Comparison of ENCODE assay signal across 18 cellular contexts in genomic region chr5:9244417-9244816, GRCh38.
DNase-seq lines count a peak whose midpoint lies in the region; ATAC-seq, FAIRE-seq and TF ChIP-seq lines count a peak whose summit lies in the region.
"Had no signal": no experiment of that assay in that cellular context is flagged by ENCODE, and none has a peak within 500 bp of the region (broad histone marks: within the 10 kb centered on the region; RNA-seq: fewer than 3 reads in every experiment).

No MANE protein-coding gene starts in this region.

- peaks cover 2% of the 10 kb centered on the region for H3K27me3 Mint-ChIP-seq in GM23338 (ENCODE audit: insufficient read depth, low read depth, poor library complexity)
- H3K27me3 Mint-ChIP-seq: CD4-positive, alpha-beta memory T cell; IgD-negative memory B cell had no signal

- BruUV-seq in GM12878 (replicated peaks; lab: Mats Ljungman, UMichigan) = no TSS peak

- POLR2A ChIA-PET in HEK293 (lab: Yijun Ruan, JAX) (no interaction called here), GM12878 (lab: Charles Lee) (no interaction called here)

- SMC1A ChIA-PET in GM12878 (lab: Charles Lee; ENCODE audit: uncharacterized antibody, unreplicated experiment) = interaction anchor here (0.9 kb wide), 1 partner anchor 13 kb away, joined by 3 read pairs; no protein-coding TSS in a partner anchor

- H3K4me3 ChIP-seq in GM23338 (no peak overlapping the region), HEK293 (ENCODE audit: low read depth, low read length) (no peak overlapping the region), GM12878 (no peak overlapping the region), mesodermal cell (ENCODE audit: extremely low read depth, insufficient read depth, low read length, poor library complexity, severe bottlenecking) (no peak overlapping the region), coronary artery (no peak overlapping the region)
- H3K4me3 ChIP-seq: A549 had no signal

- TF ChIP-seq POLR2A in GM12878 (IDR thresholded peaks at IDR 0.05; ENCODE audit: low read depth, low read length) = no peak

- H3F3A ChIP-seq in GM23338 (replicated peaks; ENCODE audit: low read depth) = no peaks in the 10 kb centered on the region

- H3K36me3 ChIP-seq in GM23338 (ENCODE audit: insufficient read depth) (no peaks in the 10 kb centered on the region), HEK293 (ENCODE audit: control insufficient read depth in 2 of 2, insufficient read depth in 1 of 2, low read length in 2 of 2) (no peaks in the 10 kb centered on the region), GM12878 (ENCODE audit: control insufficient read depth in 2 of 2, insufficient read depth in 2 of 2, low read length in 1 of 2) (no peaks in the 10 kb centered on the region), mesodermal cell (ENCODE audit: control insufficient read depth, insufficient read depth, low read length) (no peaks in the 10 kb centered on the region)
- H3K36me3 ChIP-seq: BE2C had no signal

- RAD21 ChIA-PET in GM12878 (lab: Charles Lee; ENCODE audit: unreplicated experiment) = no interaction called here

- no peak for DNase-seq in GM23338 (ENCODE audit: low spot score)
- DNase-seq in GM12878 (ENCODE audit: low read depth, low spot score) = no peak
- no peak for DNase-seq in RPMI8226
- DNase-seq in activated CD8-positive, alpha-beta memory T cell treated with anti-CD3 and anti-CD28 coated beads, Interleukin-2, amount 50 U/mL, for 4 hours = no peak
- no peak for DNase-seq in activated naive CD4-positive, alpha-beta T cell treated with Interleukin-2 at 50 U/mL for 16 hours
- DNase-seq in coronary artery (ENCODE audit: low spot score) = no peak
- DNase-seq: BE2C; CD4-positive, alpha-beta memory T cell; DMS79 treated with DMSO at 0.1 percent for 48 hours; EL; HCEC 1CT had no signal

- ATAC-seq in GM23338 (no peak), GM12878 (no peak)
- ATAC-seq: A549 had no signal

- peaks cover 12% of the 10 kb centered on the region for H3K4me1 ChIP-seq in GM23338 (ENCODE audit: insufficient read depth)
- H3K4me1 ChIP-seq in HEK293 (ENCODE audit: control insufficient read depth, insufficient read depth, low read length) = no peaks in the 10 kb centered on the region
- H3K4me1 ChIP-seq in GM12878 (ENCODE audit: control insufficient read depth, insufficient read depth, low read length) = no peaks in the 10 kb centered on the region
- peaks cover 10% of the 10 kb centered on the region for H3K4me1 ChIP-seq in mesodermal cell (ENCODE audit: control insufficient read depth, insufficient read depth, low read length, poor library complexity, severe bottlenecking)
- H3K4me1 ChIP-seq: A549, BE2C had no signal

- no peak overlapping the region for H3K27ac Mint-ChIP-seq in GM23338
- H3K27ac Mint-ChIP-seq: CD4-positive, alpha-beta memory T cell; IgD-negative memory B cell had no signal

- H3K79me2 ChIP-seq in GM23338 (replicated peaks; ENCODE audit: insufficient read depth) (no peaks in the 10 kb centered on the region), GM12878 (ENCODE audit: control insufficient read depth, insufficient read depth, low read length) (no peaks in the 10 kb centered on the region)

- no peak overlapping the region for H3K4me3 Mint-ChIP-seq in GM23338
- H3K4me3 Mint-ChIP-seq: CD4-positive, alpha-beta memory T cell; IgD-negative memory B cell had no signal

- CTCF ChIA-PET in HEK293 (lab: Yijun Ruan, JAX) = no interaction called here
- CTCF ChIA-PET in GM12878 (lab: Yijun Ruan, JAX) = no interaction called here

- H3K9ac ChIP-seq in GM12878 (ENCODE audit: control insufficient read depth, insufficient read depth, low read length) = no peak overlapping the region

- in situ Hi-C loops in GM12878 (cut with MboI) = no loop called here

- no peak for TF ChIP-seq EP300 in GM12878 (IDR thresholded peaks at IDR 0.05; ENCODE audit: borderline replicate concordance in 1 of 2, control insufficient read depth in 1 of 2, low read depth in 2 of 2, low read length in 2 of 2)

- H3K4me2 ChIP-seq in GM23338 (no peak overlapping the region), GM12878 (ENCODE audit: control insufficient read depth, insufficient read depth) (no peak overlapping the region)
- H3K4me2 ChIP-seq: A549 had no signal

- H3K9me3 Mint-ChIP-seq in GM23338 = no peaks in the 10 kb centered on the region

- H3K9me3 ChIP-seq in HEK293 (ENCODE audit: control insufficient read depth, insufficient read depth, low read depth, low read length) (no peaks in the 10 kb centered on the region), GM12878 (replicated peaks; ENCODE audit: control insufficient read depth, insufficient read depth, low read length) (no peaks in the 10 kb centered on the region), mesodermal cell (ENCODE audit: control insufficient read depth, low read length) (no peaks in the 10 kb centered on the region)
- H3K9me3 ChIP-seq: A549, BE2C had no signal

- H2AFZ ChIP-seq in GM23338 (no peak overlapping the region), GM12878 (ENCODE audit: control insufficient read depth, low read depth, low read length) (no peak overlapping the region)

- no peaks in the 10 kb centered on the region for H3K36me3 Mint-ChIP-seq in GM23338 (ENCODE audit: low read depth)
- H3K36me3 Mint-ChIP-seq: CD4-positive, alpha-beta memory T cell; IgD-negative memory B cell had no signal

- 2% methylated on average over 4 of the region's 4 CpGs for WGBS in GM12878 (ENCODE audit: insufficient coverage, insufficient replicate concordance, low lambda C conversion rate, missing lambda C conversion rate)
- 85 to 90% methylated on average over 3 of the region's 4 CpGs for WGBS in mesodermal cell (ENCODE audit: insufficient coverage in 2 of 2), 2 experiments

- intact Hi-C loops in GM12878 (cut with micrococcal nuclease; ENCODE audit: unreplicated experiment) = no loop called here

- no peak overlapping the region for H3K27ac ChIP-seq in GM23338 (ENCODE audit: low read depth)
- no peak overlapping the region for H3K27ac ChIP-seq in HEK293 (ENCODE audit: extremely low read depth, low read depth, low read length)
- no peak overlapping the region for H3K27ac ChIP-seq in GM12878 (ENCODE audit: control insufficient read depth, insufficient read depth)
- H3K27ac ChIP-seq in mesodermal cell (ENCODE audit: low read depth, low read length, severe bottlenecking) = peak overlapping the region; percentile 76
- no peak overlapping the region for H3K27ac ChIP-seq in coronary artery
- H3K27ac ChIP-seq: A549, C4-2B had no signal

- H3K9me2 ChIP-seq in GM23338 (ENCODE audit: insufficient read depth) = no peaks in the 10 kb centered on the region

- FAIRE-seq in GM12878 (lab: Jason Lieb, UNC) = no peak
- FAIRE-seq: A549, G401.6, GM12892 had no signal

- TF ChIP-seq RAD21 in GM12878 (IDR thresholded peaks at IDR 0.05; ENCODE audit: insufficient read depth, low read depth, low read length) = no peak

- peaks cover 8% of the 10 kb centered on the region; the same call in 2 of the 3 replicates for H3K4me1 Mint-ChIP-seq in GM23338
- H3K4me1 Mint-ChIP-seq: CD4-positive, alpha-beta memory T cell; IgD-negative memory B cell had no signal

- no peak for TF ChIP-seq CTCF in GM23338 (conservative IDR thresholded peaks at IDR 0.05; ENCODE audit: low read depth in 2 of 2)
- TF ChIP-seq CTCF in HEK293 (tag by site-specific recombination; IDR thresholded peaks at IDR 0.05) = no peak
- TF ChIP-seq CTCF in GM12878 (IDR thresholded peaks at IDR 0.05 in 2 of 3, conservative IDR thresholded peaks at IDR 0.05 in 1 of 3; ENCODE audit: control insufficient read depth in 2 of 3, extremely low read depth in 1 of 3, insufficient read depth in 1 of 3, low read depth in 3 of 3, low read length in 3 of 3) = no peak
- TF ChIP-seq CTCF in coronary artery (IDR thresholded peaks at IDR 0.05) = no peak

- H4K20me1 ChIP-seq in GM23338 (replicated peaks; ENCODE audit: insufficient read depth) = no peaks in the 10 kb centered on the region
- no peaks in the 10 kb centered on the region for H4K20me1 ChIP-seq in GM12878 (ENCODE audit: control insufficient read depth, insufficient read depth)

- H3K27me3 ChIP-seq in GM23338 (ENCODE audit: insufficient read depth) (no peaks in the 10 kb centered on the region), GM12878 (replicated peaks in 1 of 2; ENCODE audit: control insufficient read depth in 2 of 2, insufficient read depth in 2 of 2, low read length in 1 of 2) (no peaks in the 10 kb centered on the region)
- H3K27me3 ChIP-seq: BE2C had no signal

TF ChIP-seq in GM23338, 12 proteins besides CTCF, POLR2A, EP300 and RAD21 (continues in another document):
- TF ChIP-seq EZH2phosphoT487 (IDR thresholded peaks at IDR 0.05; ENCODE audit: unreplicated experiment) = no peak
- TF ChIP-seq STAT1 (IDR thresholded peaks at IDR 0.05; ENCODE audit: unreplicated experiment) = no peak

TF ChIP-seq in HEK293, 187 proteins besides CTCF, POLR2A, EP300 and RAD21 (continues in another document):
- no peak for TF ChIP-seq ZNF248 (tag by site-specific recombination; IDR thresholded peaks at IDR 0.05)
- no peak for TF ChIP-seq PRDM6 (tag by site-specific recombination; IDR thresholded peaks at IDR 0.05)
- no peak for TF ChIP-seq WT1 (tag by site-specific recombination; IDR thresholded peaks at IDR 0.05)

TF ChIP-seq in GM12878, 131 proteins besides CTCF, POLR2A, EP300 and RAD21 (continues in another document):
- TF ChIP-seq REST (IDR thresholded peaks at IDR 0.05; ENCODE audit: low read depth, low read length) (peak; percentile 53; the same call in 1 of the 2 replicates), CBX3 (IDR thresholded peaks at IDR 0.05; ENCODE audit: borderline replicate concordance, low read depth) (no peak)
